Comparison of ENCODE assay signal across 18 cellular contexts in the genomic region with DNA sequence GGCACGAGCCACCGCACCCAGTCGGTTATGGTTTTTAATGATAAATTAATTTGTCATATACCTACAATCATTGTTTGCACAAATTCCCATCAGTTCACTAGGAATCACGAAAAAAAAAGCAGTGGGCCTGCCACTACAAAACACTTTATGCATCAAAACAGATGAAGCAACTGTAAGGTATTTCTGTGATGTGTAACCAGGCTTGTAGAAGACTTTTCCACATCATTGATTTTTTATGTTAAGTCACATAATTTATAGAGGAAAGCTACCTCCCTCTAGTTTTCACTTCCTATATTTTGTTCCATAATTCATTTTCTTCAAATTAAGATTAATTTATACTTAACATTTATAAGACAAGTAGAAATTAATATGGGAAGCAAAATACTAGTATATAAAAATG.
"Had no signal": no experiment of that assay in that cellular context is flagged by ENCODE, and none has a peak within 500 bp of the region (broad histone marks: within the 10 kb centered on the region; RNA-seq: fewer than 3 reads in every experiment).

No MANE protein-coding gene starts in this region.

- FAIRE-seq: urothelium cell line had no signal

- H3K9me3 ChIP-seq: spleen, tibial artery had no signal

- H3K4me2 ChIP-seq: hepatocyte had no signal

- H3K79me2 ChIP-seq: parathyroid adenoma had no signal

- DNase-seq: activated CD4-positive, alpha-beta T cell treated with anti-CD3 and anti-CD28 coated beads, Interleukin-2, amount 10 ng/mL, durations not matched to agents 7 days and 5 days; activated CD8-positive, alpha-beta T cell treated with anti-CD3 and anti-CD28 coated beads, Interleukin-2, amount 10 ng/mL, durations not matched to agents 7 days and 5 days; activated naive CD4-positive, alpha-beta T cell treated with anti-CD3 and anti-CD28 coated beads, Interleukin-2, amount 10 ng/mL, durations not matched to agents 7 days and 5 days; activated naive CD8-positive, alpha-beta T cell treated with anti-CD3 and anti-CD28 coated beads, Interleukin-2, amount 50 U/mL, for 24 hours; activated T-cell treated with anti-CD3 and anti-CD28 coated beads, Interleukin-2, amount 50 U/mL, for 24 hours; anterior cingulate cortex; cerebellar nuclear complex; effector memory CD4-positive, alpha-beta T cell; mesenchymal stem cell; naive thymus-derived CD8-positive, alpha-beta T cell; spleen; stimulated activated naive CD4-positive, alpha-beta T cell treated with Interleukin-2 at 50 U/mL for 16 hours; T-helper 1 cell; T-helper 9 cell; tibial artery had no signal

- H3K36me3 ChIP-seq: spleen, tibial artery had no signal

- H2AFZ ChIP-seq: hepatocyte, parathyroid adenoma had no signal

- H3K27ac Mint-ChIP-seq: activated CD4-positive, alpha-beta T cell treated with anti-CD3 and anti-CD28 coated beads, Interleukin-2, amount 10 ng/mL, durations not matched to agents 7 days and 5 days; activated CD8-positive, alpha-beta T cell treated with anti-CD3 and anti-CD28 coated beads, Interleukin-2, amount 10 ng/mL, durations not matched to agents 7 days and 5 days; activated naive CD4-positive, alpha-beta T cell treated with anti-CD3 and anti-CD28 coated beads, Interleukin-2, amount 10 ng/mL, durations not matched to agents 7 days and 5 days; activated naive CD8-positive, alpha-beta T cell treated with anti-CD3 and anti-CD28 coated beads, Interleukin-2, amount 50 U/mL, for 24 hours; activated T-cell treated with anti-CD3 and anti-CD28 coated beads, Interleukin-2, amount 50 U/mL, for 24 hours had no signal

- H3K27ac ChIP-seq: hepatocyte, parathyroid adenoma, tibial artery had no signal

- H3K27me3 ChIP-seq: hepatocyte, spleen, tibial artery had no signal

- H3K4me3 ChIP-seq: hepatocyte, spleen, tibial artery had no signal

- H3K9me3 Mint-ChIP-seq: activated CD4-positive, alpha-beta T cell treated with anti-CD3 and anti-CD28 coated beads, Interleukin-2, amount 10 ng/mL, durations not matched to agents 7 days and 5 days; activated naive CD4-positive, alpha-beta T cell treated with anti-CD3 and anti-CD28 coated beads, Interleukin-2, amount 10 ng/mL, durations not matched to agents 7 days and 5 days; activated naive CD8-positive, alpha-beta T cell treated with anti-CD3 and anti-CD28 coated beads, Interleukin-2, amount 50 U/mL, for 24 hours; activated T-cell treated with anti-CD3 and anti-CD28 coated beads, Interleukin-2, amount 50 U/mL, for 24 hours; naive thymus-derived CD8-positive, alpha-beta T cell had no signal

- H3K36me3 Mint-ChIP-seq: naive thymus-derived CD8-positive, alpha-beta T cell had no signal

- H3K4me1 ChIP-seq: parathyroid adenoma had no signal

- H3K27me3 Mint-ChIP-seq: activated CD4-positive, alpha-beta T cell treated with anti-CD3 and anti-CD28 coated beads, Interleukin-2, amount 10 ng/mL, durations not matched to agents 7 days and 5 days; activated naive CD4-positive, alpha-beta T cell treated with anti-CD3 and anti-CD28 coated beads, Interleukin-2, amount 10 ng/mL, durations not matched to agents 7 days and 5 days had no signal

- H3K4me3 Mint-ChIP-seq: activated CD4-positive, alpha-beta T cell treated with anti-CD3 and anti-CD28 coated beads, Interleukin-2, amount 10 ng/mL, durations not matched to agents 7 days and 5 days; activated CD8-positive, alpha-beta T cell treated with anti-CD3 and anti-CD28 coated beads, Interleukin-2, amount 10 ng/mL, durations not matched to agents 7 days and 5 days; activated naive CD4-positive, alpha-beta T cell treated with anti-CD3 and anti-CD28 coated beads, Interleukin-2, amount 10 ng/mL, durations not matched to agents 7 days and 5 days; activated naive CD8-positive, alpha-beta T cell treated with anti-CD3 and anti-CD28 coated beads, Interleukin-2, amount 50 U/mL, for 24 hours; activated T-cell treated with anti-CD3 and anti-CD28 coated beads, Interleukin-2, amount 50 U/mL, for 24 hours; naive thymus-derived CD8-positive, alpha-beta T cell had no signal

- H3K9ac ChIP-seq: parathyroid adenoma had no signal
